ENCODE assay signal across 10 cellular contexts in genomic region chr6:139539852-139540251, GRCh38.
DNase-seq lines count a peak whose midpoint lies in the region; ATAC-seq and FAIRE-seq lines count a peak whose summit lies in the region.
"Had no signal": no experiment of that assay in that cellular context is flagged by ENCODE, and none has a peak within 500 bp of the region (broad histone marks: within the 10 kb centered on the region; RNA-seq: fewer than 3 reads in every experiment).

No MANE protein-coding gene starts in this region.

- H3K36me3 Mint-ChIP-seq in activated CD8-positive, alpha-beta T cell treated with anti-CD3 and anti-CD28 coated beads, Interleukin-2, amount 10 ng/mL, durations not matched to agents 7 days and 5 days (ENCODE audit: low read depth), result no peaks in the 10 kb centered on the region
- H3K36me3 Mint-ChIP-seq: brain had no signal

- DNase-seq in ACHN, result peak; percentile 96
- DNase-seq in activated CD8-positive, alpha-beta T cell treated with anti-CD3 and anti-CD28 coated beads, Interleukin-2, amount 10 ng/mL, durations not matched to agents 7 days and 5 days, result no peak
- peak; percentile 19 for DNase-seq in iPS-NIHi11 (ENCODE audit: low spot score)
- peak; percentile 90 for DNase-seq in urothelium cell line (ENCODE audit: low spot score)
- DNase-seq in SW 1271 (lab: John Stamatoyannopoulos, UW), result no peak
- no peak for DNase-seq in SKM-1 treated with dmso at 0.1 percent for 144 hours (lab: John Stamatoyannopoulos, UW; ENCODE audit: unreplicated experiment)
- no peak for DNase-seq in NCI-H446 treated with DMSO at 0.1 percent for 48 hours (lab: John Stamatoyannopoulos, UW)

- H3K9me3 Mint-ChIP-seq in activated CD8-positive, alpha-beta T cell treated with anti-CD3 and anti-CD28 coated beads, Interleukin-2, amount 10 ng/mL, durations not matched to agents 7 days and 5 days (ENCODE audit: insufficient read depth), result no peaks in the 10 kb centered on the region
- H3K9me3 Mint-ChIP-seq: brain had no signal

- CTCF ChIA-PET in activated CD8-positive, alpha-beta T cell treated with anti-CD3 and anti-CD28 coated beads, Interleukin-2, amount 10 ng/mL, durations not matched to agents 7 days and 5 days (lab: Charles Lee), result no interaction called here

- peak overlapping the region; percentile 13 for H3K4me3 Mint-ChIP-seq in activated CD8-positive, alpha-beta T cell treated with anti-CD3 and anti-CD28 coated beads, Interleukin-2, amount 10 ng/mL, durations not matched to agents 7 days and 5 days
- H3K4me3 Mint-ChIP-seq: brain had no signal

- peak overlapping the region; percentile 82 for H3K27ac Mint-ChIP-seq in activated CD8-positive, alpha-beta T cell treated with anti-CD3 and anti-CD28 coated beads, Interleukin-2, amount 10 ng/mL, durations not matched to agents 7 days and 5 days

- POLR2A ChIA-PET in activated CD8-positive, alpha-beta T cell treated with anti-CD3 and anti-CD28 coated beads, Interleukin-2, amount 10 ng/mL, durations not matched to agents 7 days and 5 days (lab: Charles Lee), result interaction anchor here (0.8 kb wide), 1 partner anchor 11 kb away, joined by 3 read pairs; no protein-coding TSS in a partner anchor

- ATAC-seq in HG02588 (IDR thresholded peaks at IDR 0.05; ENCODE audit: unreplicated experiment), result peak; percentile 7
- ATAC-seq in activated CD8-positive, alpha-beta T cell treated with anti-CD3 and anti-CD28 coated beads, Interleukin-2, amount 10 ng/mL, durations not matched to agents 7 days and 5 days, result no peak

- peaks cover 36% of the 10 kb centered on the region for H3K4me1 Mint-ChIP-seq in activated CD8-positive, alpha-beta T cell treated with anti-CD3 and anti-CD28 coated beads, Interleukin-2, amount 10 ng/mL, durations not matched to agents 7 days and 5 days (ENCODE audit: low read depth)

- H3K27me3 Mint-ChIP-seq in activated CD8-positive, alpha-beta T cell treated with anti-CD3 and anti-CD28 coated beads, Interleukin-2, amount 10 ng/mL, durations not matched to agents 7 days and 5 days (ENCODE audit: low read depth), result no peaks in the 10 kb centered on the region
- H3K27me3 Mint-ChIP-seq: brain had no signal

- in situ Hi-C loops in ACHN (cut with HindIII; ENCODE audit: low pct_ligation_motif_present, low pct_unique_long_range_greater_than_20kb, low sequenced_read_pairs), result loop anchor here (10.0 kb wide), 1 partner anchor 165 kb away; the partner anchor contains the start of gene CITED2

- FAIRE-seq in urothelium cell line (lab: Jason Lieb, UNC), result peak; percentile 82
- FAIRE-seq: GM18507 had no signal

Comparison
In these comparisons a context has a peak if more than half of its experiments do, and no peak if none do; other contexts are left out.
1. DNase-seq: peak in ACHN (single experiment), iPS-NIHi11 (single experiment) and urothelium cell line (single experiment); none in activated CD8-positive, alpha-beta T cell treated with anti-CD3 and anti-CD28 coated beads, Interleukin-2, amount 10 ng/mL, durations not matched to agents 7 days and 5 days (single experiment), SW 1271 (0 of 2), SKM-1 treated with dmso at 0.1 percent for 144 hours (single experiment) and NCI-H446 treated with DMSO at 0.1 percent for 48 hours (single experiment).